In genomic region chr6:43495409-43495941, GRCh38 we compare ENCODE assay signal across 10 cellular contexts. TPM values are rescaled to one million over a fixed set of nuclear protein-coding genes. Genes with fewer than 3 reads are reported as not detected.
A peak's percentile ranks its signal among the peaks of the same experiment; 100 is the strongest.
DNase-seq lines count a peak whose midpoint lies in the region; ATAC-seq, FAIRE-seq and TF ChIP-seq lines count a peak whose summit lies in the region.
"Had no signal": no experiment of that assay in that cellular context is flagged by ENCODE, and none has a peak within 500 bp of the region (broad histone marks: within the 10 kb centered on the region; RNA-seq: fewer than 3 reads in every experiment).

No MANE protein-coding gene starts in this region.

- CTCF ChIA-PET in K562 (lab: Yijun Ruan, JAX; ENCODE audit: low intra/inter-chr PET ratio) = interaction anchor here (0.7 to 0.9 kb wide), 2 partner anchors 41 to 592 kb away, joined by 3 to 4 read pairs; no protein-coding TSS in a partner anchor

- H3K9me1 ChIP-seq in K562 (ENCODE audit: control insufficient read depth, insufficient read depth, low read length) = peaks cover 3% of the 10 kb centered on the region

- no peaks in the 10 kb centered on the region for H3K9me3 Mint-ChIP-seq in neural crest cell

- peak overlapping the region; percentile 66 for H3K27ac ChIP-seq in HUES48 (ENCODE audit: low read depth, low read length)
- no peak overlapping the region for H3K27ac ChIP-seq in K562 (ENCODE audit: extremely low read depth, low read depth, low read length)
- H3K27ac ChIP-seq: 22Rv1 had no signal

- H3K4me1 Mint-ChIP-seq in neural crest cell = peaks cover 16% of the 10 kb centered on the region

- H3K27me3 Mint-ChIP-seq in neural crest cell (ENCODE audit: low read depth) = no peaks in the 10 kb centered on the region

- no peak for TF ChIP-seq RAD21 in K562 (CRISPR knock-in tag; conservative IDR thresholded peaks at IDR 0.05 in 1 of 2, IDR thresholded peaks at IDR 0.05 in 1 of 2)

- no peak overlapping the region for H2AFZ ChIP-seq in K562 (ENCODE audit: low read depth, low read length)

- WGBS in K562 (ENCODE audit: insufficient coverage, low coverage, missing lambda C conversion rate) = 92% methylated on average over 4 of the region's 4 CpGs

- ATAC-seq in K562 (peak; percentile 5; the same call in 1 of the 3 replicates), HG03159 (IDR thresholded peaks at IDR 0.05; ENCODE audit: unreplicated experiment) (no peak)

- peak; percentile 53 for DNase-seq in DMS 273 (lab: John Stamatoyannopoulos, UW; ENCODE audit: unreplicated experiment)
- no peak for DNase-seq in DMS 273 treated with DMSO at 0.1 percent for 48 hours (lab: John Stamatoyannopoulos, UW)
- no peak for DNase-seq in K562 (ENCODE audit: extremely low read depth in 1 of 4, low spot score in 3 of 4)
- DNase-seq in neural crest cell (ENCODE audit: low read depth, low spot score) = no peak
- DNase-seq in amniotic stem cell (lab: John Stamatoyannopoulos, UW) = no peak
- no peak for DNase-seq in stimulated activated CD4-positive, alpha-beta T cell treated with anti-CD3 and anti-CD28 coated beads, Interleukin-2, amount 100 ng/mL, for 48 hours
- DNase-seq: NCI-H1417 treated with DMSO at 0.1 percent for 48 hours had no signal

- no peaks in the 10 kb centered on the region for H3K27me3 ChIP-seq in HUES48 (ENCODE audit: control insufficient read depth, insufficient read depth, low read length)
- no peaks in the 10 kb centered on the region for H3K27me3 ChIP-seq in K562 (ENCODE audit: control insufficient read depth in 2 of 2, insufficient read depth in 2 of 2, low read length in 2 of 2)

- H3K27ac Mint-ChIP-seq in neural crest cell (ENCODE audit: unreplicated experiment) = peak overlapping the region; percentile 35

- in situ Hi-C loops in K562 (cut with MboI) = no loop called here

- H3K9ac ChIP-seq in HUES48 (ENCODE audit: low read depth, low read length) (no peak overlapping the region), K562 (ENCODE audit: insufficient read depth in 1 of 2, low read depth in 2 of 2, low read length in 2 of 2) (peak overlapping the region in 1 of 2 experiments; percentile 32; a peak in 1 of 4 replicates)

- 0 out of 3 replicates have a peak, but pooled peaks cover 3% of the 10 kb centered on the region for H3K79me2 ChIP-seq in K562 (ENCODE audit: control insufficient read depth, insufficient read depth, low read length)

- peak; percentile 13 to 28 (median 22); a peak in 1 of 6 replicates for TF ChIP-seq CTCF in K562 (IDR thresholded peaks at IDR 0.05 in 2 of 3, conservative IDR thresholded peaks at IDR 0.05 in 1 of 3; ENCODE audit: insufficient read depth in 2 of 3, low read depth in 1 of 3, low read length in 3 of 3)
- no peak for TF ChIP-seq CTCF in neural crest cell (conservative IDR thresholded peaks at IDR 0.05)

- no peak overlapping the region for H3K4me3 Mint-ChIP-seq in neural crest cell

- intact Hi-C loops in K562 (cut with micrococcal nuclease) = no loop called here

- peaks cover 31% of the 10 kb centered on the region for H3K36me3 ChIP-seq in HUES48 (ENCODE audit: control insufficient read depth, insufficient read depth, low read length)
- H3K36me3 ChIP-seq in K562 (ENCODE audit: control insufficient read depth, insufficient read depth, low read length) = peaks cover 30% of the 10 kb centered on the region; the same call in 2 of the 3 replicates

- no peak for TF ChIP-seq EP300 in K562 (IDR thresholded peaks at IDR 0.05; ENCODE audit: low read length)

- BruUV-seq in K562 (replicated peaks; lab: Mats Ljungman, UMichigan) = no TSS peak

- no peak for FAIRE-seq in K562 (lab: Jason Lieb, UNC)

- peaks cover 22% of the 10 kb centered on the region for H4K20me1 ChIP-seq in K562 (replicated peaks; ENCODE audit: control insufficient read depth, insufficient read depth, low read length)

- H3K4me2 ChIP-seq in K562 (ENCODE audit: insufficient read depth, low read length) = no peak overlapping the region

- POLR2A ChIA-PET in K562 (lab: Yijun Ruan, JAX) = interaction anchor here (0.5 to 8.5 kb wide), 8 partner anchors 8 to 441 kb away, joined by 3 to 54 read pairs (median 4); partner anchors contain the start of gene LRRC73

- H3K9me3 ChIP-seq in HUES48 (ENCODE audit: control insufficient read depth, insufficient read depth, low read length) (no peaks in the 10 kb centered on the region), K562 (replicated peaks; ENCODE audit: control insufficient read depth, insufficient read depth, low read depth, low read length) (no peaks in the 10 kb centered on the region)

- H3K36me3 Mint-ChIP-seq in neural crest cell (ENCODE audit: low read depth) = no peaks in the 10 kb centered on the region

- no peak overlapping the region for H3K4me3 ChIP-seq in HUES48 (ENCODE audit: low read depth, low read length)
- no peak overlapping the region for H3K4me3 ChIP-seq in K562

- H3K4me1 ChIP-seq in HUES48 (ENCODE audit: control insufficient read depth, insufficient read depth, low read length) (peaks cover 24% of the 10 kb centered on the region), K562 (replicated peaks in 1 of 2; ENCODE audit: control insufficient read depth in 2 of 2, insufficient read depth in 2 of 2, low read length in 2 of 2) (peaks cover 16 to 28% of the 10 kb centered on the region in 2 experiments)

- TF ChIP-seq POLR2A in K562 (conservative IDR thresholded peaks at IDR 0.05) = no peak

RNA-seq across cellular contexts. Expression of gene LRRC73, which starts 14.7 kb away (rescaled TPM):
- 0.58 TPM in 1 of 2 replicates, not detected in the other for total RNA-seq in K562 (2011; cell fraction: chromatin; rRNA removed; ENCODE audit: low replicate concordance)
- 0.53 and 0.83 TPM in 2 replicates for total RNA-seq in K562 (2011; cell fraction: nucleolus; rRNA removed)
- 0.53 and 0.66 TPM in 2 replicates for total RNA-seq in K562 (2011; cell fraction: nucleoplasm; rRNA removed)
- total RNA-seq in K562 (2014; rRNA removed) (0.12 and 0.27 TPM in 2 replicates), K562 (2014; rRNA removed; fragmentation: Illumina TruSeq; extraction: Trizol) (not detected in 2 replicates), K562 (2015; rRNA removed; fragmentation: Illumina TruSeq; extraction: Trizol) (0.07 and 0.11 TPM in 2 replicates), K562 (2021) (0.34 and 0.55 TPM in 2 replicates), neural crest cell (2.1 and 2.7 TPM in 2 replicates)
- polyA plus RNA-seq in K562 (2011; rRNA removed) (0.07 and 0.20 TPM in 2 replicates), K562 (2014; fragmentation: Illumina TruSeq; extraction: Trizol) (0.07 and 0.12 TPM in 2 replicates), K562 (2014; fragmentation: Nextera tagmentation; extraction: Ambion mirVana) (not detected), K562 (2014; rRNA removed) (0.08 and 0.09 TPM in 2 replicates)
- polyA plus RNA-seq in K562 (2011; cell fraction: cytosol; rRNA removed) = 0.16 and 0.39 TPM in 2 replicates
- polyA plus RNA-seq in K562 (2011; cell fraction: nucleus; rRNA removed) = 0.50 TPM in 1 of 2 replicates, not detected in the other
- polyA plus RNA-seq in K562 (2012) = 0.08 and 0.21 TPM in 2 replicates
- 0.12 TPM in 1 of 2 replicates, not detected in the other for polyA minus RNA-seq in K562 (2011; rRNA and poly(A)+ RNA removed)
- not detected in 2 replicates for polyA minus RNA-seq in K562 (2011; cell fraction: cytosol; rRNA and poly(A)+ RNA removed)
- 0.54 and 0.78 TPM in 2 replicates for polyA minus RNA-seq in K562 (2011; cell fraction: nucleus; rRNA and poly(A)+ RNA removed)

RNA-seq across cellular contexts. Expression of gene TJAP1, which starts 18.1 kb away (rescaled TPM):
- total RNA-seq in K562 (2011; cell fraction: chromatin; rRNA removed; ENCODE audit: low replicate concordance) = 43.2 and 99.7 TPM in 2 replicates
- total RNA-seq in K562 (2011; cell fraction: nucleolus; rRNA removed) = 41.3 and 52.0 TPM in 2 replicates
- 55.1 and 68.1 TPM in 2 replicates for total RNA-seq in K562 (2011; cell fraction: nucleoplasm; rRNA removed)
- total RNA-seq in K562 (2014; rRNA removed) = 17.0 and 23.1 TPM in 2 replicates
- total RNA-seq in K562 (2014; rRNA removed; fragmentation: Illumina TruSeq; extraction: Trizol) = 7.2 TPM in 2 replicates
- 11.1 and 11.2 TPM in 2 replicates for total RNA-seq in K562 (2015; rRNA removed; fragmentation: Illumina TruSeq; extraction: Trizol)
- total RNA-seq in K562 (2021) = 25.4 and 35.8 TPM in 2 replicates
- polyA plus RNA-seq in K562 (2011; rRNA removed) = 16.2 and 25.3 TPM in 2 replicates
- 16.2 and 19.2 TPM in 2 replicates for polyA plus RNA-seq in K562 (2011; cell fraction: cytosol; rRNA removed)
- polyA plus RNA-seq in K562 (2011; cell fraction: nucleus; rRNA removed) = 92.6 and 107 TPM in 2 replicates
- 19.6 and 33.5 TPM in 2 replicates for polyA plus RNA-seq in K562 (2012)
- 17.0 and 21.3 TPM in 2 replicates for polyA plus RNA-seq in K562 (2014; fragmentation: Illumina TruSeq; extraction: Trizol)
- polyA plus RNA-seq in K562 (2014; fragmentation: Nextera tagmentation; extraction: Ambion mirVana) = under 1 TPM; 0.06 to 0.29 TPM
- 24.2 and 31.1 TPM in 2 replicates for polyA plus RNA-seq in K562 (2014; rRNA removed)
- 11.2 and 14.6 TPM in 2 replicates for polyA minus RNA-seq in K562 (2011; rRNA and poly(A)+ RNA removed)
- polyA minus RNA-seq in K562 (2011; cell fraction: cytosol; rRNA and poly(A)+ RNA removed) = 8.1 and 9.8 TPM in 2 replicates
- 16.6 and 17.1 TPM in 2 replicates for polyA minus RNA-seq in K562 (2011; cell fraction: nucleus; rRNA and poly(A)+ RNA removed)
- 47.3 and 52.1 TPM in 2 replicates for total RNA-seq in neural crest cell

RNA-seq across cellular contexts. Expression of gene YIPF3, which starts 21.3 kb away (rescaled TPM):
- total RNA-seq in K562 (2011; cell fraction: chromatin; rRNA removed; ENCODE audit: low replicate concordance) = 124 and 279 TPM in 2 replicates
- 200 and 272 TPM in 2 replicates for total RNA-seq in K562 (2011; cell fraction: nucleolus; rRNA removed)
- 167 and 189 TPM in 2 replicates for total RNA-seq in K562 (2011; cell fraction: nucleoplasm; rRNA removed)
- total RNA-seq in K562 (2014; rRNA removed) (57.6 and 67.8 TPM in 2 replicates), K562 (2014; rRNA removed; fragmentation: Illumina TruSeq; extraction: Trizol) (25.9 and 27.5 TPM in 2 replicates), K562 (2015; rRNA removed; fragmentation: Illumina TruSeq; extraction: Trizol) (31.5 and 32.9 TPM in 2 replicates), K562 (2021) (65.1 and 69.3 TPM in 2 replicates), neural crest cell (85.7 and 93.0 TPM in 2 replicates)
- polyA plus RNA-seq in K562 (2011; rRNA removed) (74.8 and 182 TPM in 2 replicates), K562 (2014; fragmentation: Illumina TruSeq; extraction: Trizol) (75.3 and 78.5 TPM in 2 replicates), K562 (2014; fragmentation: Nextera tagmentation; extraction: Ambion mirVana) (10 to 100 TPM; 40.4 to 48.6 TPM), K562 (2014; rRNA removed) (54.6 and 72.9 TPM in 2 replicates)
- polyA plus RNA-seq in K562 (2011; cell fraction: cytosol; rRNA removed) = 121 and 141 TPM in 2 replicates
- 293 and 318 TPM in 2 replicates for polyA plus RNA-seq in K562 (2011; cell fraction: nucleus; rRNA removed)
- 55.8 and 113 TPM in 2 replicates for polyA plus RNA-seq in K562 (2012)
- 80.6 and 102 TPM in 2 replicates for polyA minus RNA-seq in K562 (2011; rRNA and poly(A)+ RNA removed)
- polyA minus RNA-seq in K562 (2011; cell fraction: cytosol; rRNA and poly(A)+ RNA removed) = 31.1 and 31.2 TPM in 2 replicates
- 56.0 and 75.5 TPM in 2 replicates for polyA minus RNA-seq in K562 (2011; cell fraction: nucleus; rRNA and poly(A)+ RNA removed)

RNA-seq across cellular contexts. Expression of gene POLR1C, which starts 21.4 kb away (rescaled TPM):
- 232 and 283 TPM in 2 replicates for total RNA-seq in K562 (2011; cell fraction: chromatin; rRNA removed; ENCODE audit: low replicate concordance)
- total RNA-seq in K562 (2011; cell fraction: nucleolus; rRNA removed) = 153 TPM in 2 replicates
- 142 and 162 TPM in 2 replicates for total RNA-seq in K562 (2011; cell fraction: nucleoplasm; rRNA removed)
- 74.8 and 83.5 TPM in 2 replicates for total RNA-seq in K562 (2014; rRNA removed)
- total RNA-seq in K562 (2014; rRNA removed; fragmentation: Illumina TruSeq; extraction: Trizol) = 109 and 114 TPM in 2 replicates
- total RNA-seq in K562 (2015; rRNA removed; fragmentation: Illumina TruSeq; extraction: Trizol) = 103 and 104 TPM in 2 replicates
- 116 and 120 TPM in 2 replicates for total RNA-seq in K562 (2021)
- 173 and 226 TPM in 2 replicates for polyA plus RNA-seq in K562 (2011; rRNA removed)
- polyA plus RNA-seq in K562 (2011; cell fraction: cytosol; rRNA removed) = 122 and 151 TPM in 2 replicates
- polyA plus RNA-seq in K562 (2011; cell fraction: nucleus; rRNA removed) = 346 and 441 TPM in 2 replicates
- polyA plus RNA-seq in K562 (2012) = 59.7 and 216 TPM in 2 replicates
- 142 and 181 TPM in 2 replicates for polyA plus RNA-seq in K562 (2014; fragmentation: Illumina TruSeq; extraction: Trizol)
- 100 to 1,000 TPM; 405 to 429 TPM for polyA plus RNA-seq in K562 (2014; fragmentation: Nextera tagmentation; extraction: Ambion mirVana)
- polyA plus RNA-seq in K562 (2014; rRNA removed) = 120 and 136 TPM in 2 replicates
- polyA minus RNA-seq in K562 (2011; rRNA and poly(A)+ RNA removed) = 115 and 145 TPM in 2 replicates
- 35.9 and 46.4 TPM in 2 replicates for polyA minus RNA-seq in K562 (2011; cell fraction: cytosol; rRNA and poly(A)+ RNA removed)
- polyA minus RNA-seq in K562 (2011; cell fraction: nucleus; rRNA and poly(A)+ RNA removed) = 58.0 and 80.9 TPM in 2 replicates
- 45.8 and 60.8 TPM in 2 replicates for total RNA-seq in neural crest cell

RNA-seq across cellular contexts. Expression of gene DLK2, which starts 40.1 kb away (rescaled TPM):
- total RNA-seq in K562 (2011; cell fraction: chromatin; rRNA removed; ENCODE audit: low replicate concordance) = 0.30 and 1.3 TPM in 2 replicates
- total RNA-seq in K562 (2011; cell fraction: nucleolus; rRNA removed) = 2.2 and 3.3 TPM in 2 replicates
- 1.9 and 2.0 TPM in 2 replicates for total RNA-seq in K562 (2011; cell fraction: nucleoplasm; rRNA removed)
- total RNA-seq in K562 (2014; rRNA removed) (0.23 and 0.29 TPM in 2 replicates), K562 (2014; rRNA removed; fragmentation: Illumina TruSeq; extraction: Trizol) (not detected in 2 replicates), K562 (2015; rRNA removed; fragmentation: Illumina TruSeq; extraction: Trizol) (0.11 TPM in 1 of 2 replicates, not detected in the other), K562 (2021) (0.36 and 0.53 TPM in 2 replicates), neural crest cell (1.5 and 1.6 TPM in 2 replicates)
- polyA plus RNA-seq in K562 (2011; rRNA removed) (0.35 and 0.74 TPM in 2 replicates), K562 (2014; fragmentation: Illumina TruSeq; extraction: Trizol) (0.16 and 0.37 TPM in 2 replicates), K562 (2014; fragmentation: Nextera tagmentation; extraction: Ambion mirVana) (not detected), K562 (2014; rRNA removed) (0.45 and 0.65 TPM in 2 replicates)
- polyA plus RNA-seq in K562 (2011; cell fraction: cytosol; rRNA removed) = 1.0 and 1.8 TPM in 2 replicates
- polyA plus RNA-seq in K562 (2011; cell fraction: nucleus; rRNA removed) = 0.87 and 1.3 TPM in 2 replicates
- polyA plus RNA-seq in K562 (2012) = 0.59 and 0.60 TPM in 2 replicates
- 0.25 and 0.27 TPM in 2 replicates for polyA minus RNA-seq in K562 (2011; rRNA and poly(A)+ RNA removed)
- not detected in 2 replicates for polyA minus RNA-seq in K562 (2011; cell fraction: cytosol; rRNA and poly(A)+ RNA removed)
- 0.13 and 0.44 TPM in 2 replicates for polyA minus RNA-seq in K562 (2011; cell fraction: nucleus; rRNA and poly(A)+ RNA removed)
